ENCODE assay signal across 1 cellular context in the genomic region with DNA sequence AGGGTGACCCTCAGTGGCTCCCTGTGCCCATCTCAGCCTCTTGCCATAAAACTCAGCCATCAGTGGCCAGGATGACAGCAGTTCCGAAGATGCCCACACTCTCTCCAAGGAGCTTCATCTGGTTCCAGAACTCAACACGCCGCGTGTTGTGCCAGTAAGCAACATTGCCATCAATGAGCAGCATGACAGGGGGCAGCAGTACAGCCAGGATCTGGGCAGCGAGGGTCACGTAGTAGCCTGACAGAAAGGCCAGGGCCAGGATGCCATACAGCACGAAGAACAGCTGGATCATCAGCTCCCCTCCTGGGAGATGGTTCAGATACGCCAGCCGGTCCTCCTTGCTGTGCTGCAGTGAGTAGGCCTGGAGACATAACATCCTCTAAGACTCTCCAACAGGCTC.
TF ChIP-seq lines count a peak whose summit lies in the region.

No MANE protein-coding gene starts in this region.

TF ChIP-seq in SK-N-SH treated with all-trans-retinoic acid at 6 μM for 48 hours, 23 proteins besides CTCF, POLR2A, EP300 and RAD21 (continued from another document):
- TF ChIP-seq, protein P1, sequence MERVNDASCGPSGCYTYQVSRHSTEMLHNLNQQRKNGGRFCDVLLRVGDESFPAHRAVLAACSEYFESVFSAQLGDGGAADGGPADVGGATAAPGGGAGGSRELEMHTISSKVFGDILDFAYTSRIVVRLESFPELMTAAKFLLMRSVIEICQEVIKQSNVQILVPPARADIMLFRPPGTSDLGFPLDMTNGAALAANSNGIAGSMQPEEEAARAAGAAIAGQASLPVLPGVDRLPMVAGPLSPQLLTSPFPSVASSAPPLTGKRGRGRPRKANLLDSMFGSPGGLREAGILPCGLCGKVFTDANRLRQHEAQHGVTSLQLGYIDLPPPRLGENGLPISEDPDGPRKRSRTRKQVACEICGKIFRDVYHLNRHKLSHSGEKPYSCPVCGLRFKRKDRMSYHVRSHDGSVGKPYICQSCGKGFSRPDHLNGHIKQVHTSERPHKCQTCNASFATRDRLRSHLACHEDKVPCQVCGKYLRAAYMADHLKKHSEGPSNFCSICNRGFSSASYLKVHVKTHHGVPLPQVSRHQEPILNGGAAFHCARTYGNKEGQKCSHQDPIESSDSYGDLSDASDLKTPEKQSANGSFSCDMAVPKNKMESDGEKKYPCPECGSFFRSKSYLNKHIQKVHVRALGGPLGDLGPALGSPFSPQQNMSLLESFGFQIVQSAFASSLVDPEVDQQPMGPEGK (CRISPR knock-in tag; IDR thresholded peaks at IDR 0.05; ENCODE audit: borderline replicate concordance) = no peak
- TF ChIP-seq, protein P2, sequence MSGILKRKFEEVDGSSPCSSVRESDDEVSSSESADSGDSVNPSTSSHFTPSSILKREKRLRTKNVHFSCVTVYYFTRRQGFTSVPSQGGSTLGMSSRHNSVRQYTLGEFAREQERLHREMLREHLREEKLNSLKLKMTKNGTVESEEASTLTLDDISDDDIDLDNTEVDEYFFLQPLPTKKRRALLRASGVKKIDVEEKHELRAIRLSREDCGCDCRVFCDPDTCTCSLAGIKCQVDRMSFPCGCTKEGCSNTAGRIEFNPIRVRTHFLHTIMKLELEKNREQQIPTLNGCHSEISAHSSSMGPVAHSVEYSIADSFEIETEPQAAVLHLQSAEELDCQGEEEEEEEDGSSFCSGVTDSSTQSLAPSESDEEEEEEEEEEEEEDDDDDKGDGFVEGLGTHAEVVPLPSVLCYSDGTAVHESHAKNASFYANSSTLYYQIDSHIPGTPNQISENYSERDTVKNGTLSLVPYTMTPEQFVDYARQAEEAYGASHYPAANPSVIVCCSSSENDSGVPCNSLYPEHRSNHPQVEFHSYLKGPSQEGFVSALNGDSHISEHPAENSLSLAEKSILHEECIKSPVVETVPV (CRISPR knock-in tag; IDR thresholded peaks at IDR 0.05) = no peak
- TF ChIP-seq OSR1 (CRISPR knock-in tag; IDR thresholded peaks at IDR 0.05) = no peak
- no peak for TF ChIP-seq ZNF70 (CRISPR knock-in tag; IDR thresholded peaks at IDR 0.05)
- TF ChIP-seq ARNTL (CRISPR knock-in tag; IDR thresholded peaks at IDR 0.05; ENCODE audit: borderline replicate concordance, low read depth) = no peak
